ENCODE assay signal across 16 cellular contexts in the genomic region with DNA sequence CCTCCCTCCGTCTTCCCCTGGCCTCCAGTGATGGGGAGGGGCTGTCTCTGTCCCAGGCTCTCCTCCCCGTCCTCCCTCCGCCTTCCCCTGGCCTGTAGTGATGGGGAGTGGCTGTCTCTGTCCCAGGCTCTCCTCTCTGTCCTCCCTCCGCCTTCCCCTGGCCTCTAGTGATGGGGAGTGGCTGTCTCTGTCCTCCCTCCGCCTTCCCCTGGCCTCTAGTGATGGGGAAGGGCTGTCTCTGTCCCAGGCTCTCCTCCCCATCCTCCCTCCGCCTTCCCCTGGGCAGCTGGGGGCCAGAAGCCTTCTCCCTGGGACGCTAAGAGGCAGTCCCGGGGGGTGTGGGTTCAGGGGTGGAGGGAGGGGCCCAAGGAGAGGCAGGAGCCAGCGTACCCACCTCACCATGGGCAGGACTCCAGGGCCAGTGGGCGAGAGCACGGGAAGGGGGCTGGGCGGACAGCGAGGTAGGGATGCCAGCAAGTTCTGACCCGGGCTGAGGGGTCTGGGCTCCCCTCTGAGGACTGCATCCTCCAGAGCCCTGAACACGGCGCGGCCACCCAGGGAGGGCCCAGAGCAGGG. TPM values are rescaled to one million over a fixed set of nuclear protein-coding genes. Genes with fewer than 3 reads are reported as not detected.
DNase-seq lines count a peak whose midpoint lies in the region; ATAC-seq and TF ChIP-seq lines count a peak whose summit lies in the region.
"Had no signal": no experiment of that assay in that cellular context is flagged by ENCODE, and none has a peak within 500 bp of the region (broad histone marks: within the 10 kb centered on the region; RNA-seq: fewer than 3 reads in every experiment).

No MANE protein-coding gene starts in this region.

- H3K27ac ChIP-seq in HEK293 (ENCODE audit: extremely low read depth, low read depth, low read length) (no peak overlapping the region), SJSA1 (peak overlapping the region; percentile 39), neuronal stem cell (replicated peaks; ENCODE audit: low read length) (no peak overlapping the region), MM.1S (ENCODE audit: low read length) (no peak overlapping the region)
- H3K27ac ChIP-seq: BLaER1 treated with 17β-estradiol and CSF1 and Interleukin-3, amounts not matched to agents 10 nM and 100 nM had no signal

- WGBS in neuronal stem cell (ENCODE audit: extremely low coverage in 2 of 2, insufficient read length in 2 of 2, insufficient replicate concordance in 1 of 2), 2 donors, result no CpG with 5 or more reads among the region's 17 CpGs

- no peaks in the 10 kb centered on the region for H3F3A ChIP-seq in MM.1S (ENCODE audit: insufficient read depth, low read length)

- H3K79me2 ChIP-seq in MM.1S (ENCODE audit: low read length), result no peaks in the 10 kb centered on the region

- no peaks in the 10 kb centered on the region for H3K27me3 ChIP-seq in SJSA1 (replicated peaks)
- H3K27me3 ChIP-seq in neuronal stem cell (ENCODE audit: control insufficient read depth in 3 of 3, insufficient read depth in 3 of 3, low read depth in 1 of 3, low read length in 3 of 3), result peaks cover 0 to 2% (median 0%) of the 10 kb centered on the region in 3 experiments
- no peaks in the 10 kb centered on the region for H3K27me3 ChIP-seq in MM.1S (replicated peaks; ENCODE audit: insufficient read depth, low read length)

- H3K4me1 ChIP-seq in HEK293 (ENCODE audit: control insufficient read depth, insufficient read depth, low read length) (no peaks in the 10 kb centered on the region), SJSA1 (replicated peaks) (peaks cover 41% of the 10 kb centered on the region), neuronal stem cell (ENCODE audit: control insufficient read depth in 2 of 2, insufficient read depth in 1 of 2, low read depth in 1 of 2, low read length in 2 of 2) (peaks cover 14 to 25% of the 10 kb centered on the region in 2 donors), MM.1S (ENCODE audit: low read length) (peaks cover 3% of the 10 kb centered on the region; the same call in 1 of the 2 replicates)

- H3K9me2 ChIP-seq in MM.1S (replicated peaks; ENCODE audit: insufficient read depth, low read length), result no peaks in the 10 kb centered on the region

- H2BK15ac ChIP-seq in neuronal stem cell (ENCODE audit: low read length), result peak overlapping the region; percentile 26

- no peak for TF ChIP-seq CTCF in HEK293 (tag by site-specific recombination; IDR thresholded peaks at IDR 0.05)
- no peak for TF ChIP-seq CTCF in MM.1S (IDR thresholded peaks at IDR 0.05; ENCODE audit: low read length)

- DNase-seq in SJSA1 (ENCODE audit: low read depth in 1 of 2, low spot score in 2 of 2), result peak in 1 of 2 experiments; percentile 62
- peak; percentile 64 for DNase-seq in left ventricle myocardium superior
- DNase-seq in neuronal stem cell (ENCODE audit: low spot score), result no peak
- no peak for DNase-seq in NCI-H774 (lab: John Stamatoyannopoulos, UW)
- no peak for DNase-seq in SIG-M5 (lab: John Stamatoyannopoulos, UW)
- DNase-seq in MM.1S, result no peak
- DNase-seq: DND-41, NCI-H1436, NCI-H2029 treated with DMSO at 0.1 percent for 48 hours, NCI-H748 treated with DMSO at 0.1 percent for 48 hours, PC-3 had no signal

- peak overlapping the region; percentile 43 for H3K23ac ChIP-seq in neuronal stem cell (ENCODE audit: low read depth, low read length, poor library complexity)

- H2BK5ac ChIP-seq in neuronal stem cell (ENCODE audit: low read length), result no peak overlapping the region

- peak overlapping the region; percentile 96 for H2AK5ac ChIP-seq in neuronal stem cell (ENCODE audit: low read depth, low read length)

- no peak overlapping the region for H3K9ac ChIP-seq in neuronal stem cell (ENCODE audit: low read depth, low read length, poor library complexity)
- H3K9ac ChIP-seq in MM.1S (ENCODE audit: low read length), result no peak overlapping the region

- H4K8ac ChIP-seq in neuronal stem cell (ENCODE audit: low read depth, low read length), result peak overlapping the region; percentile 43

- H2AFZ ChIP-seq in neuronal stem cell (ENCODE audit: low read length) (peak overlapping the region; percentile 68), MM.1S (ENCODE audit: low read length) (no peak overlapping the region)

- H3K4me2 ChIP-seq in neuronal stem cell (ENCODE audit: insufficient read depth, low read length, poor library complexity, severe bottlenecking) (no peak overlapping the region), MM.1S (ENCODE audit: low read depth, low read length) (no peak overlapping the region)
- H3K4me2 ChIP-seq: BLaER1 treated with 17β-estradiol and CSF1 and Interleukin-3, amounts not matched to agents 10 nM and 100 nM had no signal

- H3K36me3 ChIP-seq in HEK293 (ENCODE audit: control insufficient read depth in 2 of 2, insufficient read depth in 1 of 2, low read length in 2 of 2) (peaks cover 0 to under 1% of the 10 kb centered on the region in 2 experiments; a peak in 1 of 3 replicates), SJSA1 (peaks cover 7% of the 10 kb centered on the region), neuronal stem cell (replicated peaks in 1 of 2; ENCODE audit: control insufficient read depth in 2 of 2, insufficient read depth in 2 of 2, low read length in 2 of 2) (no peaks in the 10 kb centered on the region), MM.1S (replicated peaks; ENCODE audit: insufficient read depth, low read length) (no peaks in the 10 kb centered on the region)

- peak overlapping the region; percentile 76 for H3K4ac ChIP-seq in neuronal stem cell (ENCODE audit: low read length)

- intact Hi-C loops in left ventricle myocardium superior (cut with micrococcal nuclease), result no loop called here

- peak overlapping the region; percentile 92 for H3K18ac ChIP-seq in neuronal stem cell (ENCODE audit: low read length)

- H2BK120ac ChIP-seq in neuronal stem cell (ENCODE audit: low read depth, low read length), result no peak overlapping the region

- H2BK12ac ChIP-seq in neuronal stem cell (ENCODE audit: low read length), result peak overlapping the region; percentile 58

- H3K79me1 ChIP-seq in neuronal stem cell (ENCODE audit: low read depth, low read length), result no peaks in the 10 kb centered on the region

- H3K9me3 ChIP-seq in HEK293 (ENCODE audit: control insufficient read depth, insufficient read depth, low read depth, low read length), result no peaks in the 10 kb centered on the region
- H3K9me3 ChIP-seq in SJSA1 (replicated peaks), result no peaks in the 10 kb centered on the region
- H3K9me3 ChIP-seq in neuronal stem cell (replicated peaks in 1 of 2; ENCODE audit: control insufficient read depth in 2 of 2, insufficient read depth in 1 of 2, low read depth in 1 of 2, low read length in 2 of 2), result no peaks in the 10 kb centered on the region
- H3K9me3 ChIP-seq in MM.1S (replicated peaks; ENCODE audit: insufficient read depth, low read length), result no peaks in the 10 kb centered on the region
- H3K9me3 ChIP-seq: A549; BLaER1 treated with 17β-estradiol and CSF1 and Interleukin-3, amounts not matched to agents 10 nM and 100 nM had no signal

- POLR2A ChIA-PET in HEK293 (lab: Yijun Ruan, JAX), result no interaction called here

- H3K14ac ChIP-seq in neuronal stem cell (ENCODE audit: low read length), result peak overlapping the region; percentile 98

- H4K91ac ChIP-seq in neuronal stem cell (ENCODE audit: low read depth, low read length, poor library complexity), result no peak overlapping the region

- ATAC-seq in left ventricle myocardium superior, result peak; percentile 49
- ATAC-seq: PC-3 had no signal

- H3K4me3 ChIP-seq in HEK293 (ENCODE audit: low read depth, low read length) (no peak overlapping the region), SJSA1 (no peak overlapping the region), neuronal stem cell (ENCODE audit: low read length in 2 of 2) (no peak overlapping the region), MM.1S (ENCODE audit: low read length) (no peak overlapping the region)
- H3K4me3 ChIP-seq: A549; BLaER1 treated with 17β-estradiol and CSF1 and Interleukin-3, amounts not matched to agents 10 nM and 100 nM had no signal

- H4K20me1 ChIP-seq in MM.1S (ENCODE audit: insufficient read depth, low read length), result no peaks in the 10 kb centered on the region

- CTCF ChIA-PET in HEK293 (lab: Yijun Ruan, JAX), result no interaction called here

TF ChIP-seq in HEK293, 187 proteins besides CTCF, POLR2A, EP300 and RAD21 (continues in another document):
- no peak for TF ChIP-seq ZNF549 (tag by site-specific recombination; IDR thresholded peaks at IDR 0.05)
- TF ChIP-seq KLF1 (tag by site-specific recombination; IDR thresholded peaks at IDR 0.05), result peak; percentile 85
- no peak for TF ChIP-seq ZNF777 (tag by site-specific recombination; IDR thresholded peaks at IDR 0.05; ENCODE audit: borderline replicate concordance)
- TF ChIP-seq ZNF302 (tag by site-specific recombination; IDR thresholded peaks at IDR 0.05; ENCODE audit: low read depth), result no peak
- no peak for TF ChIP-seq ZNF776 (tag by site-specific recombination; IDR thresholded peaks at IDR 0.05; ENCODE audit: borderline replicate concordance)
- no peak for TF ChIP-seq GFI1B (tag by site-specific recombination; IDR thresholded peaks at IDR 0.05)
- TF ChIP-seq ZNF341 (tag by site-specific recombination; IDR thresholded peaks at IDR 0.05; ENCODE audit: low read depth), result peak; percentile 81
- TF ChIP-seq WT1 (tag by site-specific recombination; IDR thresholded peaks at IDR 0.05), result peak; percentile 76
- no peak for TF ChIP-seq ZNF366 (tag by site-specific recombination; conservative IDR thresholded peaks at IDR 0.05)
- no peak for TF ChIP-seq GLIS2 (tag by site-specific recombination; IDR thresholded peaks at IDR 0.05)

RNA-seq across cellular contexts. Expression of a gene that starts 14.8 kb away (rescaled TPM):
- 0.18 TPM in 1 of 2 replicates, not detected in the other for total RNA-seq in SJSA1 (2014; rRNA removed; shearing (Covaris generic))
- 2.1 TPM for total RNA-seq in left ventricle myocardium superior
- polyA plus RNA-seq in neuronal stem cell (2013, experiment 1 of 2), result 0.11 TPM
- 0.12 TPM for polyA plus RNA-seq in neuronal stem cell (2013, experiment 2 of 2)
- total RNA-seq: H1, NCI-H460, PC-3 had no signal
- polyA plus RNA-seq: A549 had no signal

RNA-seq across cellular contexts. Expression of a gene that starts 27.3 kb away (rescaled TPM):
- total RNA-seq in SJSA1 (2014; rRNA removed; shearing (Covaris generic)), result 0.19 and 0.34 TPM in 2 replicates
- total RNA-seq in left ventricle myocardium superior, result not detected
- polyA plus RNA-seq in neuronal stem cell (2013, experiment 1 of 2), result 0.28 TPM
- 0.19 TPM for polyA plus RNA-seq in neuronal stem cell (2013, experiment 2 of 2)

RNA-seq across cellular contexts. Expression of a gene that starts 31.8 kb away (rescaled TPM):
- total RNA-seq in SJSA1 (2014; rRNA removed; shearing (Covaris generic)), result 16.3 and 21.7 TPM in 2 replicates
- total RNA-seq in left ventricle myocardium superior, result 18.6 TPM
- 19.9 TPM for polyA plus RNA-seq in neuronal stem cell (2013, experiment 1 of 2)
- polyA plus RNA-seq in neuronal stem cell (2013, experiment 2 of 2), result 19.4 TPM

RNA-seq across cellular contexts. Expression of a gene that starts 32.0 kb away (rescaled TPM):
- total RNA-seq in SJSA1 (2014; rRNA removed; shearing (Covaris generic)), result 87.6 and 105 TPM in 2 replicates
- 28.5 TPM for total RNA-seq in left ventricle myocardium superior
- 14.8 TPM for polyA plus RNA-seq in neuronal stem cell (2013, experiment 1 of 2)
- polyA plus RNA-seq in neuronal stem cell (2013, experiment 2 of 2), result 15.3 TPM

RNA-seq across cellular contexts. Expression of a gene that starts 52.8 kb away (rescaled TPM):
- 5.3 and 6.3 TPM in 2 replicates for total RNA-seq in SJSA1 (2014; rRNA removed; shearing (Covaris generic))
- 5.5 TPM for total RNA-seq in left ventricle myocardium superior
- 0.39 TPM for polyA plus RNA-seq in neuronal stem cell (2013, experiment 1 of 2)
- polyA plus RNA-seq in neuronal stem cell (2013, experiment 2 of 2), result 0.65 TPM
